In the genomic region with DNA sequence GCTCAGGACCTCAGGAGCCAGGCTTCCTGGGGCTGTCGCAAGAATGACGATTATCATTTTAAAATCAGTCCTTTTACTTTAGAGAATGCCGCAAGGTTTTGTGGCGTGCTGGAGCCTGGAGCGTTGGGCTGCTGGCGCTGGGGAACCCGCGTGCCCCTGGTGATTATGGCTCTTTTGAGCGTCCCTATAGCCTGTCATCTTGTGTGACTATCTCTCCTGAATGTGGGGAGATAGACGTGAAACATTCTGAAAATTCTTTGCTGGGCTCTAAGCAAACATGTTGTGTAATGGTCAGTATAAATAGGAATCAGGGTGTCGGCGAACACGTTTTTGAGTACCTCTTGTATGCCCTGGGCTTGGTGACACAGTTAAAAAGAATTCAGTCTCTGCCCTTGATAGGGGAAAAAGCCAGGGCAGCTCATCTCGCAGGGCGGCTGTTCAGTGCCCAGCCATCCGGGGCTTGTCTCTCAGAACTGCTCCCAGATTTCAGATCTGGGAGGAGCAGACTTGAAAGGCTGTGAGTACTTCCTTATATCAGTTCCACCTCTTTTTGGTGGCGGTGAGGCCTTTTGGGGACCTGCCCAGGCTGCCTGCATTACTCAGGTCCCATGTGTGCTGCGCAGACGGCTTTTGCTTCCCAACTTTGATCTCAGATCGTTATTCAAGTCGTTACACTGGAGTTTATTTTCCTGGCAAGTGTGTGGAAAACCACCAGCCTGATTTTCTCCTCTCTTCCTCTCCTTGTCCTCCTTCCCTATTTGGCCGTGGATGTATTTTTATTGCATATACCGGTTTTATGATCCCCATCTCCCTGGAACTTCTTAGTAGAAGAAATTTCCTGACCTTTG, we compare ENCODE assay signal across 8 cellular contexts. TPM values are rescaled to one million over a fixed set of nuclear protein-coding genes. Genes with fewer than 3 reads are reported as not detected.
DNase-seq lines count a peak whose midpoint lies in the region; ATAC-seq and TF ChIP-seq lines count a peak whose summit lies in the region.

No MANE protein-coding gene starts in this region.

- peak overlapping the region; percentile 100 for H3K9ac ChIP-seq in skeletal muscle satellite cell (ENCODE audit: low read depth, low read length)

- in situ Hi-C loops in astrocyte of the spinal cord (cut with HindIII; ENCODE audit: low sequenced_read_pairs) = no loop called here

- H3K9me3 ChIP-seq in skeletal muscle satellite cell (replicated peaks; ENCODE audit: low read length) = no peaks in the 10 kb centered on the region

- peak overlapping the region; percentile 97 for H3K4me2 ChIP-seq in skeletal muscle satellite cell (ENCODE audit: low read length)

- H3K4me3 ChIP-seq in astrocyte of the spinal cord (ENCODE audit: low read depth, low read length) (peak overlapping the region; percentile 81), iPS-11a (ENCODE audit: low read depth, low read length) (peak overlapping the region; percentile 85), skeletal muscle satellite cell (ENCODE audit: low read length) (peak overlapping the region; percentile 100)

- no peak for TF ChIP-seq CTCF in astrocyte of the spinal cord (IDR thresholded peaks at IDR 0.05; ENCODE audit: low read depth, low read length)

- peaks cover 12% of the 10 kb centered on the region for H3K36me3 ChIP-seq in skeletal muscle satellite cell (ENCODE audit: insufficient read depth, low read length)

- DNase-seq in NCI-H748 (lab: John Stamatoyannopoulos, UW; ENCODE audit: unreplicated experiment) (peak; percentile 34), NCI-H748 treated with DMSO at 0.1 percent for 48 hours (lab: John Stamatoyannopoulos, UW) (no peak), SKM-1 (lab: John Stamatoyannopoulos, UW; ENCODE audit: unreplicated experiment) (peak; percentile 34), astrocyte of the spinal cord (ENCODE audit: low read depth, low spot score) (peak; percentile 52)

- no peaks in the 10 kb centered on the region for H3K27me3 ChIP-seq in skeletal muscle satellite cell (ENCODE audit: control insufficient read depth, insufficient read depth, low read length)

- peak; percentile 16 for ATAC-seq in HG03520 (IDR thresholded peaks at IDR 0.05; ENCODE audit: unreplicated experiment)
- no peak for ATAC-seq in HG03432 (IDR thresholded peaks at IDR 0.05; ENCODE audit: unreplicated experiment)

- H3K4me1 ChIP-seq in skeletal muscle satellite cell (ENCODE audit: control insufficient read depth, insufficient read depth, low read length) = peaks cover 26% of the 10 kb centered on the region

RNA-seq across cellular contexts. Expression of a gene that starts 1.0 kb away (rescaled TPM):
- total RNA-seq in skeletal muscle satellite cell (2012; rRNA removed) = 13.1 and 20.8 TPM in 2 replicates

RNA-seq across cellular contexts. Expression of a gene that starts 20.1 kb away (rescaled TPM):
- 18.0 and 21.6 TPM in 2 replicates for total RNA-seq in skeletal muscle satellite cell (2012; rRNA removed)

RNA-seq across cellular contexts. Expression of a gene that starts 29.4 kb away (rescaled TPM):
- total RNA-seq in skeletal muscle satellite cell (2012; rRNA removed) = under 0.01 TPM in 1 of 2 replicates, not detected in the other

RNA-seq across cellular contexts. Expression of a gene that starts 45.4 kb away (rescaled TPM):
- 8.1 and 10.4 TPM in 2 replicates for total RNA-seq in skeletal muscle satellite cell (2012; rRNA removed)

RNA-seq across cellular contexts. Expression of a gene that starts 45.5 kb away (rescaled TPM):
- 40.4 and 42.8 TPM in 2 replicates for total RNA-seq in skeletal muscle satellite cell (2012; rRNA removed)
